21 cellular contexts compared by ENCODE assay signal in the genomic region with DNA sequence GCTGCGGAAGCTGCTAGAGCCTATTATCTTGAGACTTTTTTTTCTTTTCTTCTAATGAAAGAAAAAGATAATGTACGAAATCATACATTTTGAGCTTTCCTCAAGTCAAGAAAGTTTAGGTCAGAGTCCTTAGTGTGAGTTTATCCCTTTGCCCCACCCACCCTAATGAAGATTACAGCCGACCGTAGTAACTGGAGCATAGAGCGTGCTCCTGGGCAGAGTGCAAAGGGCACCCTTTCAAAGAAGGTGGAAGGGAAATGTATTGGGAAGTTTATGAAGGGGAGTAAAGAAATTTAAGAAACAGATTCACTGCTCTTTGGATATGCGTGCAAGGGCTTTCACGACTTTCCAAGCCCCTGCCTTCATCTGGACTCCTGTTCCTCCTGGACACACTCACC. TPM values are rescaled to one million over a fixed set of nuclear protein-coding genes. Genes with fewer than 3 reads are reported as not detected.
DNase-seq lines count a peak whose midpoint lies in the region; ATAC-seq and TF ChIP-seq lines count a peak whose summit lies in the region.
"Had no signal": no experiment of that assay in that cellular context is flagged by ENCODE, and none has a peak within 500 bp of the region (broad histone marks: within the 10 kb centered on the region; RNA-seq: fewer than 3 reads in every experiment).

No MANE protein-coding gene starts in this region.

- H3K9me3 Mint-ChIP-seq in neural crest cell = no peaks in the 10 kb centered on the region
- no peaks in the 10 kb centered on the region for H3K9me3 Mint-ChIP-seq in activated T-cell treated with anti-CD3 and anti-CD28 coated beads, Interleukin-2, amount 50 U/mL, for 72 hours
- H3K9me3 Mint-ChIP-seq: activated CD8-positive, alpha-beta T cell treated with anti-CD3 and anti-CD28 coated beads for 36 hours; CD4-positive, alpha-beta memory T cell; memory B cell had no signal

- DNase-seq in ascending aorta (ENCODE audit: low spot score in 2 of 2) (no peak), foreskin keratinocyte (no peak), neural crest cell (ENCODE audit: low read depth, low spot score) (no peak), transverse colon (peak; percentile 72), NCI-H2171 (lab: John Stamatoyannopoulos, UW) (no peak), caudate nucleus (lab: John Stamatoyannopoulos, UW) (no peak)
- no peak for DNase-seq in activated T-cell treated with anti-CD3 and anti-CD28 coated beads, Interleukin-2, amount 50 U/mL, for 72 hours
- DNase-seq in activated CD4-positive, CD25-positive, alpha-beta regulatory T cell (lab: John Stamatoyannopoulos, UW) = no peak
- DNase-seq: activated CD4-positive, CD25-positive, alpha-beta regulatory T cell treated with anti-CD3 and anti-CD28 coated beads, Interleukin-2, amount 50 U/mL, for 72 hours; activated CD8-positive, alpha-beta T cell treated with anti-CD3 and anti-CD28 coated beads for 36 hours; CD4-positive, alpha-beta memory T cell; central memory CD4-positive, alpha-beta T cell; heart left ventricle; NCI-H1417; NCI-H2081; NCI-H69; occipital lobe; SJCRH30 had no signal

- ATAC-seq in foreskin keratinocyte = no peak
- ATAC-seq in activated T-cell treated with anti-CD3 and anti-CD28 coated beads, Interleukin-2, amount 50 U/mL, for 72 hours (replicated peaks in 1 of 2) = no peak
- ATAC-seq: activated CD8-positive, alpha-beta T cell treated with anti-CD3 and anti-CD28 coated beads for 36 hours; heart left ventricle had no signal

- peaks cover 14 to 77% of the 10 kb centered on the region in 2 donors for H3K4me1 ChIP-seq in ascending aorta
- H3K4me1 ChIP-seq in foreskin keratinocyte = peaks cover 29% of the 10 kb centered on the region
- peaks cover 25 to 93% (median 49%) of the 10 kb centered on the region in 4 donors for H3K4me1 ChIP-seq in transverse colon
- H3K4me1 ChIP-seq: SJCRH30 had no signal

- peak overlapping the region in 1 of 2 donors; percentile 38 for H3K4me3 ChIP-seq in ascending aorta
- H3K4me3 ChIP-seq in transverse colon = peak overlapping the region in 1 of 4 donors; percentile 25
- H3K4me3 ChIP-seq: heart left ventricle, SJCRH30 had no signal

- TF ChIP-seq CTCF in ascending aorta (IDR thresholded peaks at IDR 0.05) (no peak), foreskin keratinocyte (conservative IDR thresholded peaks at IDR 0.05) (no peak), neural crest cell (conservative IDR thresholded peaks at IDR 0.05) (no peak), transverse colon (IDR thresholded peaks at IDR 0.05) (no peak)

- no peak for TF ChIP-seq POLR2A in transverse colon (IDR thresholded peaks at IDR 0.05)

- H3K36me3 ChIP-seq in ascending aorta = no peaks in the 10 kb centered on the region
- no peaks in the 10 kb centered on the region for H3K36me3 ChIP-seq in transverse colon
- H3K36me3 ChIP-seq: heart left ventricle had no signal

- H3K9me3 ChIP-seq in ascending aorta (no peaks in the 10 kb centered on the region), transverse colon (no peaks in the 10 kb centered on the region)
- H3K9me3 ChIP-seq: heart left ventricle had no signal

- no peaks in the 10 kb centered on the region for H3K27me3 Mint-ChIP-seq in neural crest cell (ENCODE audit: low read depth)
- peaks cover 6% of the 10 kb centered on the region for H3K27me3 Mint-ChIP-seq in activated T-cell treated with anti-CD3 and anti-CD28 coated beads, Interleukin-2, amount 50 U/mL, for 72 hours (ENCODE audit: low read depth)

- H3K4me3 Mint-ChIP-seq in neural crest cell = no peak overlapping the region
- no peak overlapping the region for H3K4me3 Mint-ChIP-seq in activated T-cell treated with anti-CD3 and anti-CD28 coated beads, Interleukin-2, amount 50 U/mL, for 72 hours
- H3K4me3 Mint-ChIP-seq: activated CD8-positive, alpha-beta T cell treated with anti-CD3 and anti-CD28 coated beads for 36 hours; activated naive CD8-positive, alpha-beta T cell; CD4-positive, alpha-beta memory T cell; memory B cell had no signal

- peak overlapping the region; percentile 85 to 90 for H3K27ac ChIP-seq in ascending aorta
- H3K27ac ChIP-seq in foreskin keratinocyte = peak overlapping the region; percentile 37
- H3K27ac ChIP-seq in transverse colon = peak overlapping the region; percentile 85 to 89 (median 88)
- no peak overlapping the region for H3K27ac ChIP-seq in caudate nucleus (ENCODE audit: low read depth, low read length)
- H3K27ac ChIP-seq: heart left ventricle, KMS-11, SJCRH30 had no signal

- TF ChIP-seq EP300 in transverse colon (IDR thresholded peaks at IDR 0.05; ENCODE audit: low read depth) = no peak

- H3K36me3 Mint-ChIP-seq in neural crest cell (ENCODE audit: low read depth) = peaks cover 3% of the 10 kb centered on the region
- no peaks in the 10 kb centered on the region for H3K36me3 Mint-ChIP-seq in activated T-cell treated with anti-CD3 and anti-CD28 coated beads, Interleukin-2, amount 50 U/mL, for 72 hours (ENCODE audit: insufficient read depth in 2 of 2)
- H3K36me3 Mint-ChIP-seq: activated naive CD8-positive, alpha-beta T cell; CD4-positive, alpha-beta memory T cell; memory B cell had no signal

- H3K27me3 ChIP-seq in ascending aorta = no peaks in the 10 kb centered on the region
- H3K27me3 ChIP-seq in foreskin keratinocyte = no peaks in the 10 kb centered on the region
- no peaks in the 10 kb centered on the region for H3K27me3 ChIP-seq in transverse colon
- H3K27me3 ChIP-seq: heart left ventricle, SJCRH30 had no signal

- intact Hi-C loops in ascending aorta (cut with DNase I) = loop anchor here (5.0 kb wide), 1 partner anchor 49 kb away; no protein-coding TSS in a partner anchor
- intact Hi-C loops in transverse colon (cut with DNase I; ENCODE audit: low total_unique reads) = no loop called here

- in situ Hi-C loops in transverse colon (cut with MboI; ENCODE audit: low pct_ligation_motif_present in 1 of 4, low pct_unique_long_range_greater_than_20kb in 1 of 4, low sequenced_read_pairs in 3 of 4) = no loop called here

- 36 to 55% methylated on average over 4 to 7 of the region's 7 CpGs for WGBS in transverse colon (ENCODE audit: low coverage in 1 of 2), 2 donors

- H3K4me1 Mint-ChIP-seq in neural crest cell = no peaks in the 10 kb centered on the region
- H3K4me1 Mint-ChIP-seq in activated T-cell treated with anti-CD3 and anti-CD28 coated beads, Interleukin-2, amount 50 U/mL, for 72 hours (ENCODE audit: low read depth) = peaks cover 9% of the 10 kb centered on the region
- H3K4me1 Mint-ChIP-seq: CD4-positive, alpha-beta memory T cell; memory B cell had no signal

- H3K27ac Mint-ChIP-seq in neural crest cell (ENCODE audit: unreplicated experiment) = peak overlapping the region; percentile 29
- no peak overlapping the region for H3K27ac Mint-ChIP-seq in activated T-cell treated with anti-CD3 and anti-CD28 coated beads, Interleukin-2, amount 50 U/mL, for 72 hours
- H3K27ac Mint-ChIP-seq: activated CD8-positive, alpha-beta T cell treated with anti-CD3 and anti-CD28 coated beads for 36 hours; activated naive CD8-positive, alpha-beta T cell; CD4-positive, alpha-beta memory T cell; memory B cell had no signal

RNA-seq across cellular contexts. Expression of gene GNG12, which starts 17.2 kb away (rescaled TPM):
- total RNA-seq in ascending aorta (71.2 TPM), foreskin keratinocyte (203 and 223 TPM in 2 replicates), neural crest cell (18.4 and 18.5 TPM in 2 replicates), transverse colon (100 to 1,000 TPM in 2 of 4 donors, 10 to 100 TPM in 2; 19.1 to 180 (median 112) TPM)
- 67.8 and 74.1 TPM in 2 replicates for polyA plus RNA-seq in foreskin keratinocyte
- total RNA-seq in activated T-cell treated with anti-CD3 and anti-CD28 coated beads, Interleukin-2, amount 50 U/mL, for 72 hours = under 1 TPM; 0.32 to 0.34 TPM
- total RNA-seq: activated CD8-positive, alpha-beta T cell treated with anti-CD3 and anti-CD28 coated beads for 36 hours; CD4-positive, alpha-beta memory T cell had no signal
- polyA plus RNA-seq: CD4-positive, alpha-beta memory T cell had no signal

Comparison
In these comparisons a context has a peak if more than half of its experiments do, and no peak if none do; other contexts are left out.
1. RNA of gene GNG12, which starts 17.2 kb away (total RNA-seq): 203 to 223 TPM in foreskin keratinocyte, 19.1 to 180 TPM in transverse colon, 71.2 TPM in ascending aorta (single experiment) and 18.4 to 18.5 TPM in neural crest cell; 0.32 to 0.34 TPM in activated T-cell treated with anti-CD3 and anti-CD28 coated beads, Interleukin-2, amount 50 U/mL, for 72 hours; every median in the first group is over 10 times any median in the second.